19 cellular contexts compared by ENCODE assay signal in genomic region chr12:97425802-97426484, GRCh38. TPM values are rescaled to one million over a fixed set of nuclear protein-coding genes. Genes with fewer than 3 reads are reported as not detected.
A peak's percentile ranks its signal among the peaks of the same experiment; 100 is the strongest.
DNase-seq lines count a peak whose midpoint lies in the region; ATAC-seq and TF ChIP-seq lines count a peak whose summit lies in the region.
"Had no signal": no experiment of that assay in that cellular context is flagged by ENCODE, and none has a peak within 500 bp of the region (broad histone marks: within the 10 kb centered on the region; RNA-seq: fewer than 3 reads in every experiment).

No MANE protein-coding gene starts in this region.

- H3K14ac ChIP-seq in H9 (ENCODE audit: insufficient read depth, low read length) = 0 out of 2 replicates have a peak overlapping the region, but pooled peaks have one; percentile 67

- peaks cover 52 to 55% of the 10 kb centered on the region in 2 experiments for H3K4me1 Mint-ChIP-seq in H9
- peaks cover 6% of the 10 kb centered on the region for H3K4me1 Mint-ChIP-seq in neural crest cell

- no peak overlapping the region for H4K5ac ChIP-seq in H9 (ENCODE audit: insufficient read length, low read depth, low read length)

- no peak overlapping the region for H3K56ac ChIP-seq in H9 (ENCODE audit: insufficient read length, low read depth, low read length)

- no peak overlapping the region for H3T11ph ChIP-seq in H9 (ENCODE audit: low read length)

- H3K4me3 ChIP-seq in LNCaP clone FGC (ENCODE audit: low read depth, low read length) (no peak overlapping the region), epithelial cell of esophagus (ENCODE audit: low read length) (no peak overlapping the region)
- H3K4me3 ChIP-seq: K562, SJSA1 had no signal

- no peak overlapping the region for H3K4me3 Mint-ChIP-seq in H9
- no peak overlapping the region for H3K4me3 Mint-ChIP-seq in neural crest cell

- no peak overlapping the region for H4K8ac ChIP-seq in H9 (replicated peaks; ENCODE audit: insufficient read length, low read depth, low read length)

- no peak overlapping the region for H3K27ac ChIP-seq in H9 (ENCODE audit: insufficient read length, low read depth, low read length)
- H3K27ac ChIP-seq: SJSA1 had no signal

- DNase-seq in H9 = no peak
- DNase-seq in LNCaP clone FGC (ENCODE audit: low read depth) = peak; percentile 26
- peak; percentile 11 for DNase-seq in epithelial cell of esophagus (ENCODE audit: low read depth)
- DNase-seq in neural crest cell (ENCODE audit: low read depth, low spot score) = no peak
- no peak for DNase-seq in NCI-H446 (lab: John Stamatoyannopoulos, UW)
- DNase-seq in stimulated activated CD4-positive, alpha-beta T cell treated with anti-CD3 and anti-CD28 coated beads, Interleukin-4, amount 100 ng/mL, for 24 hours = no peak
- DNase-seq: Caco-2, DMS153, HCEC 1CT, NCI-H1417 treated with DMSO at 0.1 percent for 48 hours, NCI-H2029, NCI-H2171, NCI-H446 treated with DMSO at 0.1 percent for 48 hours, NCI-H774, RPMI8226 had no signal

- H3K79me1 ChIP-seq in H9 (ENCODE audit: insufficient read depth, low read depth, low read length, poor library complexity, severe bottlenecking) = no peaks in the 10 kb centered on the region

- WGBS in H9 (ENCODE audit: extremely low coverage, insufficient read length, low lambda C conversion rate) = no CpG with 5 or more reads among the region's 8 CpGs

- no peak overlapping the region for H2AFZ ChIP-seq in H9 (ENCODE audit: low read length)

- ATAC-seq in GM18517 (IDR thresholded peaks at IDR 0.05; ENCODE audit: unreplicated experiment) = no peak
- ATAC-seq: K562 had no signal

- H3K18ac ChIP-seq in H9 (ENCODE audit: insufficient read length, low read depth, low read length) = peak overlapping the region; percentile 61

- no peaks in the 10 kb centered on the region for H3K23me2 ChIP-seq in H9 (ENCODE audit: insufficient read length, low read depth, low read length, poor library complexity, severe bottlenecking)

- no peak overlapping the region for H2BK5ac ChIP-seq in H9 (ENCODE audit: insufficient read length, low read length)

- no peaks in the 10 kb centered on the region for H3K27me3 Mint-ChIP-seq in H9 (ENCODE audit: low read depth)
- no peaks in the 10 kb centered on the region for H3K27me3 Mint-ChIP-seq in neural crest cell (ENCODE audit: low read depth)

- no peaks in the 10 kb centered on the region for H3K79me2 ChIP-seq in H9 (ENCODE audit: insufficient read depth, low read length)

- H3K9me3 Mint-ChIP-seq in H9 (peaks cover 0 to 6% of the 10 kb centered on the region in 2 experiments; a peak in 4 of 5 replicates), neural crest cell (peaks cover 2% of the 10 kb centered on the region)

- no peak overlapping the region for H3K4me2 ChIP-seq in H9 (ENCODE audit: insufficient read depth, insufficient read length, low read length)

- H4K20me1 ChIP-seq in H9 (ENCODE audit: control insufficient read depth, insufficient read depth, insufficient read length) = no peaks in the 10 kb centered on the region

- H3K27ac Mint-ChIP-seq in H9 (peak overlapping the region; percentile 49 to 96 (median 90)), neural crest cell (ENCODE audit: unreplicated experiment) (peak overlapping the region; percentile 78)

- no peak overlapping the region for H2AK5ac ChIP-seq in H9 (ENCODE audit: insufficient read length, low read length)

- no peak overlapping the region for H2BK15ac ChIP-seq in H9 (ENCODE audit: low read depth, low read length)

- H3K9me3 ChIP-seq in H9 (ENCODE audit: control insufficient read depth, low read depth, low read length) = no peaks in the 10 kb centered on the region
- H3K9me3 ChIP-seq: Caco-2, SJSA1 had no signal

- no peak overlapping the region for H3K23ac ChIP-seq in H9 (ENCODE audit: insufficient read length, low read depth, low read length)

- peaks cover 0 to 10% (median 5%) of the 10 kb centered on the region in 3 experiments; a peak in 4 of 7 replicates for H3K36me3 Mint-ChIP-seq in H9 (ENCODE audit: insufficient read depth in 1 of 3, low read depth in 3 of 3)
- no peaks in the 10 kb centered on the region for H3K36me3 Mint-ChIP-seq in neural crest cell (ENCODE audit: low read depth)

- no peak overlapping the region for H3K9ac ChIP-seq in H9 (ENCODE audit: extremely low read depth, insufficient read length, low read length)

- H3K4ac ChIP-seq in H9 (ENCODE audit: low read depth, low read length) = no peak overlapping the region

- H2BK20ac ChIP-seq in H9 (ENCODE audit: low read depth, low read length, poor library complexity, severe bottlenecking) = no peak overlapping the region

- no peak overlapping the region for H2BK12ac ChIP-seq in H9 (ENCODE audit: insufficient read length, low read depth, low read length)

- no peak overlapping the region for H2BK120ac ChIP-seq in H9 (ENCODE audit: low read depth, low read length, poor library complexity, severe bottlenecking)

- no peak for TF ChIP-seq CTCF in H9 (conservative IDR thresholded peaks at IDR 0.05)
- no peak for TF ChIP-seq CTCF in LNCaP clone FGC (IDR thresholded peaks at IDR 0.05; ENCODE audit: control insufficient read depth, extremely low read depth, insufficient read depth)
- no peak for TF ChIP-seq CTCF in epithelial cell of esophagus (IDR thresholded peaks at IDR 0.05; ENCODE audit: insufficient read depth, low read depth, low read length, missing control alignments)
- TF ChIP-seq CTCF in neural crest cell (conservative IDR thresholded peaks at IDR 0.05) = no peak

- H4K91ac ChIP-seq in H9 (ENCODE audit: insufficient read length, low read depth, low read length) = no peak overlapping the region

- H3K4me1 ChIP-seq in H9 (ENCODE audit: insufficient read depth, low read length) = peaks cover 18% of the 10 kb centered on the region; the same call in 1 of the 2 replicates
- H3K4me1 ChIP-seq: Caco-2, SJSA1 had no signal

- no peaks in the 10 kb centered on the region for H3K27me3 ChIP-seq in H9 (ENCODE audit: insufficient read depth, low read length)
- H3K27me3 ChIP-seq: SJSA1 had no signal

RNA-seq across cellular contexts. Expression of gene RMST, which starts 36.7 kb away (rescaled TPM):
- 45.8 and 57.5 TPM in 2 replicates for total RNA-seq in H9 (2021)
- total RNA-seq in neural crest cell = 152 and 163 TPM in 2 replicates
- total RNA-seq: HT1080, K562, SJSA1 had no signal

Comparison
In these comparisons a context has a peak if more than half of its experiments do, and no peak if none do; other contexts are left out.
1. DNase-seq: peak in LNCaP clone FGC (single experiment) and epithelial cell of esophagus (single experiment); none in H9 (single experiment), neural crest cell (single experiment), NCI-H446 (0 of 2) and stimulated activated CD4-positive, alpha-beta T cell treated with anti-CD3 and anti-CD28 coated beads, Interleukin-4, amount 100 ng/mL, for 24 hours (single experiment).